Comparison of ENCODE assay signal across 9 cellular contexts in genomic region chr9:124779368-124780059, GRCh38. TPM values are rescaled to one million over a fixed set of nuclear protein-coding genes. Genes with fewer than 3 reads are reported as not detected.
DNase-seq lines count a peak whose midpoint lies in the region; ATAC-seq and TF ChIP-seq lines count a peak whose summit lies in the region.
"Had no signal": no experiment of that assay in that cellular context is flagged by ENCODE, and none has a peak within 500 bp of the region (broad histone marks: within the 10 kb centered on the region; RNA-seq: fewer than 3 reads in every experiment).

No MANE protein-coding gene starts in this region.

- TF ChIP-seq CTCF in Panc1 (IDR thresholded peaks at IDR 0.05) (no peak), fibroblast of the aortic adventitia (IDR thresholded peaks at IDR 0.05; ENCODE audit: insufficient read depth, low read length) (no peak)

- H3K4me2 ChIP-seq in trophoblast cell (ENCODE audit: low read length), result peak overlapping the region; percentile 20

- no TSS peak for BruUV-seq in Panc1 (replicated peaks; lab: Mats Ljungman, UMichigan)

- H3K36me3 ChIP-seq in Panc1 (ENCODE audit: control insufficient read depth, insufficient read depth, low read length) (no peaks in the 10 kb centered on the region), trophoblast cell (ENCODE audit: control insufficient read depth in 1 of 2, insufficient read depth in 2 of 2, low read length in 2 of 2) (peaks cover 0 to 5% of the 10 kb centered on the region in 2 experiments)
- H3K36me3 ChIP-seq in effector memory CD4-positive, alpha-beta T cell (ENCODE audit: control insufficient read depth, insufficient read depth, low read length), result no peaks in the 10 kb centered on the region

- H2AK5ac ChIP-seq in trophoblast cell (ENCODE audit: low read length), result peak overlapping the region; percentile 53

- peak overlapping the region; percentile 82 for H3K18ac ChIP-seq in trophoblast cell (ENCODE audit: low read length)

- H3K4me3 ChIP-seq in Panc1 (ENCODE audit: low read depth in 2 of 2, low read length in 2 of 2) (peak overlapping the region in 1 of 2 experiments; percentile 15; a peak in 2 of 4 replicates), fibroblast of the aortic adventitia (ENCODE audit: low read depth, low read length) (no peak overlapping the region), trophoblast cell (ENCODE audit: low read depth, low read length) (no peak overlapping the region)
- H3K4me3 ChIP-seq in effector memory CD4-positive, alpha-beta T cell (ENCODE audit: insufficient read depth, low read depth, low read length, poor library complexity, severe bottlenecking), result no peak overlapping the region

- POLR2A ChIA-PET in Panc1 (lab: Charles Lee), result interaction anchor here (0.5 to 0.8 kb wide), 5 partner anchors 16 to 427 kb away, joined by 3 to 10 read pairs (median 4); partner anchors contain the start of gene ARPC5L

- no peaks in the 10 kb centered on the region for H3K9me3 ChIP-seq in Panc1 (ENCODE audit: control insufficient read depth, insufficient read depth, low read depth, low read length)
- H3K9me3 ChIP-seq in trophoblast cell (ENCODE audit: insufficient read depth, low read depth, low read length), result no peaks in the 10 kb centered on the region
- H3K9me3 ChIP-seq in effector memory CD4-positive, alpha-beta T cell (ENCODE audit: control insufficient read depth, low read length), result no peaks in the 10 kb centered on the region

- peak overlapping the region; percentile 62 for H2BK5ac ChIP-seq in trophoblast cell (ENCODE audit: low read depth, low read length, poor library complexity)

- intact Hi-C loops in Panc1 (cut with micrococcal nuclease; ENCODE audit: unreplicated experiment), result no loop called here

- no peaks in the 10 kb centered on the region for H3K27me3 ChIP-seq in Panc1 (ENCODE audit: control insufficient read depth, insufficient read depth, low read length)
- no peaks in the 10 kb centered on the region for H3K27me3 ChIP-seq in trophoblast cell (ENCODE audit: insufficient read depth, low read length)
- peaks cover 24% of the 10 kb centered on the region for H3K27me3 ChIP-seq in effector memory CD4-positive, alpha-beta T cell (replicated peaks; ENCODE audit: control insufficient read depth, insufficient read depth, low read length, poor library complexity, severe bottlenecking)

- H3K4ac ChIP-seq in trophoblast cell (ENCODE audit: low read depth, low read length), result peak overlapping the region; percentile 10

- WGBS in trophoblast cell (ENCODE audit: extremely low coverage, insufficient coverage, insufficient read length), result no CpG with 5 or more reads among the region's 6 CpGs

- DNase-seq in EH (ENCODE audit: low read depth) (peak; percentile 92), Panc1 (ENCODE audit: low read depth, low spot score) (no peak), fibroblast of the aortic adventitia (ENCODE audit: low read depth) (peak; percentile 82), trophoblast cell (no peak), D341Med (ENCODE audit: low spot score) (no peak)
- DNase-seq in effector memory CD4-positive, alpha-beta T cell, result no peak
- DNase-seq: glutamatergic neuron had no signal

- peak overlapping the region; percentile 80 for H2BK12ac ChIP-seq in trophoblast cell (ENCODE audit: low read length)

- in situ Hi-C loops in Panc1 (cut with HindIII; ENCODE audit: low pct_unique_long_range_greater_than_20kb, low sequenced_read_pairs), result no loop called here

- H3K4me1 ChIP-seq in Panc1 (ENCODE audit: control insufficient read depth, insufficient read depth, low read length) (peaks cover 38% of the 10 kb centered on the region), trophoblast cell (ENCODE audit: control insufficient read depth in 1 of 2, insufficient read depth in 2 of 2, low read length in 2 of 2) (peaks cover 21 to 24% of the 10 kb centered on the region in 2 experiments)
- peaks cover 3% of the 10 kb centered on the region for H3K4me1 ChIP-seq in effector memory CD4-positive, alpha-beta T cell (ENCODE audit: control insufficient read depth, insufficient read depth, low read length, poor library complexity, severe bottlenecking)

- peak overlapping the region; percentile 34 for H4K12ac ChIP-seq in trophoblast cell (ENCODE audit: low read depth, low read length)

- peaks cover 9% of the 10 kb centered on the region for H3K79me2 ChIP-seq in trophoblast cell (ENCODE audit: control insufficient read depth, insufficient read depth, low read length, poor library complexity)

- H3K79me1 ChIP-seq in trophoblast cell (ENCODE audit: low read length), result peaks cover 29% of the 10 kb centered on the region

- H4K8ac ChIP-seq in trophoblast cell (ENCODE audit: low read depth, low read length), result peak overlapping the region; percentile 27

- H3K23ac ChIP-seq in trophoblast cell (ENCODE audit: low read length), result no peak overlapping the region

- peak; percentile 83 for ATAC-seq in Panc1
- no peak for ATAC-seq in HG03139 (IDR thresholded peaks at IDR 0.05; ENCODE audit: unreplicated experiment)
- ATAC-seq in GM18861 (IDR thresholded peaks at IDR 0.05; ENCODE audit: unreplicated experiment), result no peak

- peak overlapping the region; percentile 77 for H4K91ac ChIP-seq in trophoblast cell (ENCODE audit: low read depth, low read length)

- no peak overlapping the region for H3K9ac ChIP-seq in trophoblast cell (ENCODE audit: low read length)

- peak overlapping the region; percentile 33 for H3K14ac ChIP-seq in trophoblast cell (ENCODE audit: low read length)

- H3K27ac ChIP-seq in Panc1 (ENCODE audit: low read length) (peak overlapping the region; percentile 77), trophoblast cell (ENCODE audit: low read depth, low read length) (peak overlapping the region; percentile 73)
- H3K27ac ChIP-seq in effector memory CD4-positive, alpha-beta T cell (ENCODE audit: insufficient read depth, low read length, poor library complexity, severe bottlenecking), result no peak overlapping the region

- CTCF ChIA-PET in Panc1 (lab: Charles Lee), result interaction anchor here (0.5 to 1.5 kb wide), 5 partner anchors 58 to 805 kb away, joined by 3 to 14 read pairs (median 7); partner anchors contain the start of gene WDR38

- H2AFZ ChIP-seq in trophoblast cell (ENCODE audit: insufficient read depth, low read length, poor library complexity), result peak overlapping the region; percentile 1

- peak overlapping the region; percentile 86 for H2BK120ac ChIP-seq in trophoblast cell (ENCODE audit: insufficient read depth, low read length, poor library complexity)

RNA-seq across cellular contexts. Expression of gene OLFML2A, which starts 2.6 kb away (rescaled TPM):
- total RNA-seq in Panc1 (2021; ENCODE audit: unreplicated experiment), result 44.5 TPM
- polyA plus RNA-seq in Panc1 (2012; ENCODE audit: insufficient read length), result 34.5 TPM
- 1.7 and 13.7 TPM in 2 replicates for total RNA-seq in fibroblast of the aortic adventitia (ENCODE audit: low replicate concordance)
- polyA plus RNA-seq in trophoblast cell (2013), result 95.6 and 101 TPM in 2 replicates

RNA-seq across cellular contexts. Expression of gene NR6A1, which starts 8.4 kb away (rescaled TPM):
- total RNA-seq in Panc1 (2021; ENCODE audit: unreplicated experiment) (7.6 TPM), fibroblast of the aortic adventitia (ENCODE audit: low replicate concordance) (1.2 TPM in 1 of 2 replicates, not detected in the other)
- 2.5 TPM for polyA plus RNA-seq in Panc1 (2012; ENCODE audit: insufficient read length)
- 27.5 and 27.6 TPM in 2 replicates for polyA plus RNA-seq in trophoblast cell (2013)

Comparison
In these comparisons a context has a peak if more than half of its experiments do, and no peak if none do; other contexts are left out.
1. DNase-seq: peak in EH (single experiment) and fibroblast of the aortic adventitia (single experiment); none in Panc1 (single experiment), trophoblast cell (0 of 2), D341Med (single experiment) and effector memory CD4-positive, alpha-beta T cell (0 of 3).